In genomic region chr16:27377666-27378485, GRCh38 we compare ENCODE assay signal across 14 cellular contexts. TPM values are rescaled to one million over a fixed set of nuclear protein-coding genes. Genes with fewer than 3 reads are reported as not detected.
DNase-seq lines count a peak whose midpoint lies in the region; ATAC-seq, FAIRE-seq and TF ChIP-seq lines count a peak whose summit lies in the region.
"Had no signal": no experiment of that assay in that cellular context is flagged by ENCODE, and none has a peak within 500 bp of the region (broad histone marks: within the 10 kb centered on the region; RNA-seq: fewer than 3 reads in every experiment).

No MANE protein-coding gene starts in this region.

- H3K27ac ChIP-seq in CD8-positive, alpha-beta memory T cell (ENCODE audit: low read depth, low read length) = no peak overlapping the region
- H3K27ac ChIP-seq: prostate gland had no signal

- peak; percentile 88 for FAIRE-seq in GM19239 (lab: Jason Lieb, UNC)

- H3K4me1 Mint-ChIP-seq in CD8-positive, alpha-beta memory T cell = peaks cover 21 to 31% (median 25%) of the 10 kb centered on the region in 3 donors
- H3K4me1 Mint-ChIP-seq in activated CD4-positive, alpha-beta memory T cell treated with anti-CD3 and anti-CD28 coated beads for 36 hours (ENCODE audit: low read depth) = peaks cover 29% of the 10 kb centered on the region
- H3K4me1 Mint-ChIP-seq in memory B cell = peaks cover 16% of the 10 kb centered on the region

- H3K9me3 ChIP-seq in CD8-positive, alpha-beta memory T cell (ENCODE audit: low read length) = no peaks in the 10 kb centered on the region
- H3K9me3 ChIP-seq: Caco-2, prostate gland had no signal

- no peaks in the 10 kb centered on the region for H3K27me3 ChIP-seq in CD8-positive, alpha-beta memory T cell (ENCODE audit: insufficient read depth, low read length, poor library complexity, severe bottlenecking)

- H3K4me3 ChIP-seq in CD8-positive, alpha-beta memory T cell (ENCODE audit: low read length) = no peak overlapping the region
- H3K4me3 ChIP-seq: prostate gland had no signal

- intact Hi-C loops in activated CD4-positive, alpha-beta memory T cell treated with anti-CD3 and anti-CD28 coated beads for 36 hours (cut with micrococcal nuclease) = no loop called here

- peak overlapping the region in 6 of 7 donors; percentile 64 to 77 (median 68) for H3K4me3 Mint-ChIP-seq in CD8-positive, alpha-beta memory T cell
- no peak overlapping the region for H3K4me3 Mint-ChIP-seq in activated CD4-positive, alpha-beta memory T cell treated with anti-CD3 and anti-CD28 coated beads for 36 hours
- H3K4me3 Mint-ChIP-seq in memory B cell = peak overlapping the region; percentile 6

- no peak for TF ChIP-seq CTCF in omental fat pad (IDR thresholded peaks at IDR 0.05)

- peak overlapping the region; percentile 37 to 96 (median 86) for H3K27ac Mint-ChIP-seq in CD8-positive, alpha-beta memory T cell
- peak overlapping the region; percentile 79 for H3K27ac Mint-ChIP-seq in activated CD4-positive, alpha-beta memory T cell treated with anti-CD3 and anti-CD28 coated beads for 36 hours
- no peak overlapping the region for H3K27ac Mint-ChIP-seq in memory B cell

- no peaks in the 10 kb centered on the region for H3K9me3 Mint-ChIP-seq in CD8-positive, alpha-beta memory T cell
- no peaks in the 10 kb centered on the region for H3K9me3 Mint-ChIP-seq in activated CD4-positive, alpha-beta memory T cell treated with anti-CD3 and anti-CD28 coated beads for 36 hours
- no peaks in the 10 kb centered on the region for H3K9me3 Mint-ChIP-seq in memory B cell

- peak in 2 of 5 donors; percentile 16 to 41 for DNase-seq in CD8-positive, alpha-beta memory T cell
- DNase-seq in GM19239 (ENCODE audit: insufficient read length, low spot score) (no peak), memory B cell (ENCODE audit: low spot score in 2 of 2) (no peak), omental fat pad (ENCODE audit: low spot score) (no peak), AG20443 (ENCODE audit: low spot score) (no peak), NCI-H748 (lab: John Stamatoyannopoulos, UW; ENCODE audit: unreplicated experiment) (no peak)
- DNase-seq in activated CD4-positive, alpha-beta memory T cell treated with anti-CD3 and anti-CD28 coated beads for 36 hours = no peak
- DNase-seq in stimulated activated CD4-positive, alpha-beta T cell treated with anti-CD3 and anti-CD28 coated beads, Interleukin-4, amount 100 ng/mL, for 1 hour = no peak
- DNase-seq: Caco-2, Kasumi-1, NCI-H2171, OCI-M1 had no signal

- peaks cover 45% of the 10 kb centered on the region for H3K4me1 ChIP-seq in CD8-positive, alpha-beta memory T cell (ENCODE audit: insufficient read depth, low read length)
- H3K4me1 ChIP-seq: Caco-2, prostate gland had no signal

- CTCF ChIA-PET in CD8-positive, alpha-beta memory T cell (lab: Charles Lee) = interaction anchor here (0.8 to 4.5 kb wide), 6 partner anchors 10 to 224 kb away, joined by 3 to 19 read pairs (median 4); no protein-coding TSS in a partner anchor
- CTCF ChIA-PET in activated CD4-positive, alpha-beta memory T cell treated with anti-CD3 and anti-CD28 coated beads for 36 hours (lab: Charles Lee) = interaction anchor here (1.2 to 1.7 kb wide), 4 partner anchors 10 to 225 kb away, joined by 3 to 8 read pairs (median 6); no protein-coding TSS in a partner anchor

- POLR2A ChIA-PET in CD8-positive, alpha-beta memory T cell (lab: Charles Lee) = interaction anchor here (0.6 to 1.4 kb wide), 5 partner anchors 24 to 205 kb away, joined by 3 to 5 read pairs (median 4); partner anchors contain the start of gene IL21R
- POLR2A ChIA-PET in activated CD4-positive, alpha-beta memory T cell treated with anti-CD3 and anti-CD28 coated beads for 36 hours (lab: Charles Lee) = interaction anchor here (0.9 to 2.6 kb wide), 5 partner anchors 10 to 30 kb away, joined by 3 to 20 read pairs (median 6); partner anchors contain the start of gene IL21R

- H3K36me3 Mint-ChIP-seq in CD8-positive, alpha-beta memory T cell = no peaks in the 10 kb centered on the region
- no peaks in the 10 kb centered on the region for H3K36me3 Mint-ChIP-seq in activated CD4-positive, alpha-beta memory T cell treated with anti-CD3 and anti-CD28 coated beads for 36 hours
- H3K36me3 Mint-ChIP-seq in memory B cell = no peaks in the 10 kb centered on the region

- H3K36me3 ChIP-seq in CD8-positive, alpha-beta memory T cell (ENCODE audit: insufficient read depth, low read length) = no peaks in the 10 kb centered on the region
- H3K36me3 ChIP-seq: prostate gland had no signal

- peak; percentile 72 for ATAC-seq in memory B cell (ENCODE audit: low read depth)
- ATAC-seq in omental fat pad (ENCODE audit: low FRiP score) = no peak

- H3K27me3 Mint-ChIP-seq in CD8-positive, alpha-beta memory T cell = no peaks in the 10 kb centered on the region
- no peaks in the 10 kb centered on the region for H3K27me3 Mint-ChIP-seq in activated CD4-positive, alpha-beta memory T cell treated with anti-CD3 and anti-CD28 coated beads for 36 hours
- H3K27me3 Mint-ChIP-seq in memory B cell = peaks cover 6% of the 10 kb centered on the region

RNA-seq across cellular contexts. Expression of gene IL21R, which starts 24.1 kb away (rescaled TPM):
- total RNA-seq in CD8-positive, alpha-beta memory T cell = 10 to 100 TPM; 80.5 to 84.5 TPM
- polyA plus RNA-seq in CD8-positive, alpha-beta memory T cell = 53.7 TPM
- 10 to 100 TPM; 55.0 to 55.9 TPM for total RNA-seq in activated CD4-positive, alpha-beta memory T cell treated with anti-CD3 and anti-CD28 coated beads for 36 hours
- total RNA-seq in omental fat pad = 1 to 10 TPM in 1 of 4 donors, under 1 TPM in 2, not detected in 1; 0.19 to 1.3 (median 0.25) TPM
- total RNA-seq: epithelial cell of proximal tubule had no signal

Comparison
In these comparisons a context has a peak if more than half of its experiments do, and no peak if none do; other contexts are left out.
1. RNA of gene IL21R, which starts 24.1 kb away (total RNA-seq): 80.5 to 84.5 TPM in CD8-positive, alpha-beta memory T cell and 55.0 to 55.9 TPM in activated CD4-positive, alpha-beta memory T cell treated with anti-CD3 and anti-CD28 coated beads for 36 hours; 0.19 to 1.3 TPM in omental fat pad; every median in the first group is over 10 times any median in the second.